ENCODE assay signal across 8 cellular contexts in the genomic region with DNA sequence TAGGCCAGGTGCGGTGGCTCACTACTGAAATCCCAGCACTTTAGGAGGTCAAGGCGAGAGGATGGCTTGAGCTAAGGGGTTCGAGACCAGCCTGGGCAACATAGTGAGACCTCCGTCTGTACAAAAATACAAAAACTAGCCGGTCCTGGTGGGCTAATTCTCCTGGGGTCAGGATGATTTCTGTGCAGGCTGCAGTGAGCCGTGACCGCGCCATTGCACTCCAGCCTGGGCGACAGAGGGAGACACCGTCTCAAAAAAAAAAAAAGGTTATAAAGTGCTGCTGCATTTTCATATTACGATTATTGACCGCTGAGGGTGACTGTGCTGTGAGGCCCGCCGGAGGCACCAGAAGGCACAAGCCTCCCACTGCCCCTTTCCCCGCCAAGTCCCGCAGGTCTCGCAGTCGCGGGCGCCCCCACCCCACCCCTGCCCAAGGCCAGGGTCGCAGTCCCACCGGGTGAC. TPM values are rescaled to one million over a fixed set of nuclear protein-coding genes. Genes with fewer than 3 reads are reported as not detected.
DNase-seq lines count a peak whose midpoint lies in the region; ATAC-seq, FAIRE-seq and TF ChIP-seq lines count a peak whose summit lies in the region.

No MANE protein-coding gene starts in this region.

- H3K9me3 Mint-ChIP-seq in HFFc6 = no peaks in the 10 kb centered on the region

- ATAC-seq in A549 (peak; percentile 32 to 57), GM12878 (no peak), HG03439 (IDR thresholded peaks at IDR 0.05; ENCODE audit: unreplicated experiment) (no peak), GM21717 (IDR thresholded peaks at IDR 0.05; ENCODE audit: unreplicated experiment) (no peak), GM21528 (IDR thresholded peaks at IDR 0.05; ENCODE audit: low FRiP score, unreplicated experiment) (no peak)

- peaks cover 46% of the 10 kb centered on the region for H3K79me2 ChIP-seq in GM12878 (ENCODE audit: control insufficient read depth, insufficient read depth, low read length)

- no peak for TF ChIP-seq POLR2A in A549 (IDR thresholded peaks at IDR 0.05; ENCODE audit: low read length)
- TF ChIP-seq POLR2A in GM12878 (IDR thresholded peaks at IDR 0.05; ENCODE audit: low read depth, low read length) = no peak

- H3K4me3 ChIP-seq in A549 = peak overlapping the region; percentile 82
- peak overlapping the region; percentile 92 for H3K4me3 ChIP-seq in GM12878
- peak overlapping the region; percentile 65 for H3K4me3 ChIP-seq in mesodermal cell (ENCODE audit: extremely low read depth, insufficient read depth, low read length, poor library complexity, severe bottlenecking)

- peak overlapping the region; percentile 98; the same call in 1 of the 2 replicates for H3K27ac Mint-ChIP-seq in HFFc6

- SMC1A ChIA-PET in GM12878 (lab: Charles Lee; ENCODE audit: uncharacterized antibody, unreplicated experiment) = interaction anchor here (1.0 to 4.7 kb wide), 6 partner anchors 14 to 59 kb away, joined by 3 to 42 read pairs (median 6); partner anchors contain the start of genes C19orf12 and POP4

- peaks cover 2% of the 10 kb centered on the region; the same call in 1 of the 2 replicates for H3K27me3 Mint-ChIP-seq in HFFc6 (ENCODE audit: insufficient read depth)

- POLR2A ChIA-PET in A549 (lab: Yijun Ruan, JAX) (interaction anchor here (0.9 to 5.3 kb wide), 4 partner anchors 17 to 59 kb away, joined by 3 to 51 read pairs (median 8); partner anchors contain the start of genes C19orf12 and POP4), GM12878 (lab: Charles Lee) (interaction anchor here (0.6 to 1.3 kb wide), 7 partner anchors 15 to 58 kb away, joined by 3 to 10 read pairs (median 3); partner anchors contain the start of gene POP4)

- WGBS in A549 (ENCODE audit: missing lambda C conversion rate) = 41% methylated on average over 20 of the region's 22 CpGs
- WGBS in GM12878 (ENCODE audit: insufficient coverage, insufficient replicate concordance, low lambda C conversion rate, missing lambda C conversion rate) = 5% methylated on average over 15 of the region's 22 CpGs
- 49 to 64% methylated on average over 12 to 14 of the region's 22 CpGs for whole genome bisulfite sequencing in mesodermal cell (ENCODE audit: insufficient coverage in 2 of 2), 2 experiments

- in situ Hi-C loops in GM12878 (cut with MboI) = loop anchor here (10.0 kb wide), 1 partner anchor 50 kb away; no protein-coding TSS in a partner anchor

- H3K4me1 Mint-ChIP-seq in HFFc6 (ENCODE audit: low read depth) = peaks cover 43% of the 10 kb centered on the region

- RAD21 ChIA-PET in GM12878 (lab: Charles Lee; ENCODE audit: unreplicated experiment) = interaction anchor here (0.9 to 5.3 kb wide), 5 partner anchors 22 to 180 kb away, joined by 3 to 78 read pairs (median 19); partner anchors contain the start of genes C19orf12 and POP4

- no peak for TF ChIP-seq RAD21 in A549 (conservative IDR thresholded peaks at IDR 0.05 in 1 of 2, IDR thresholded peaks at IDR 0.05 in 1 of 2)
- TF ChIP-seq RAD21 in GM12878 (IDR thresholded peaks at IDR 0.05; ENCODE audit: insufficient read depth, low read depth, low read length) = no peak; the same call in 1 of the 2 replicates

- H3K9me3 ChIP-seq in A549 (no peaks in the 10 kb centered on the region), GM12878 (replicated peaks; ENCODE audit: control insufficient read depth, insufficient read depth, low read length) (no peaks in the 10 kb centered on the region), mesodermal cell (ENCODE audit: control insufficient read depth, low read length) (no peaks in the 10 kb centered on the region)

- H2AFZ ChIP-seq in GM12878 (ENCODE audit: control insufficient read depth, low read depth, low read length) = peak overlapping the region; percentile 73

- peak overlapping the region; percentile 99 for H3K4me2 ChIP-seq in A549
- H3K4me2 ChIP-seq in GM12878 (ENCODE audit: control insufficient read depth, insufficient read depth) = peak overlapping the region; percentile 72

- TF ChIP-seq CTCF in A549 (IDR thresholded peaks at IDR 0.05) = peak; percentile 26; the same call in 2 of the 3 replicates
- no peak for TF ChIP-seq CTCF in HFFc6 (IDR thresholded peaks at IDR 0.05)
- TF ChIP-seq CTCF in GM12878 (IDR thresholded peaks at IDR 0.05 in 2 of 3, conservative IDR thresholded peaks at IDR 0.05 in 1 of 3; ENCODE audit: control insufficient read depth in 2 of 3, extremely low read depth in 1 of 3, insufficient read depth in 1 of 3, low read depth in 3 of 3, low read length in 3 of 3) = peak in 1 of 3 experiments; percentile 31; a peak in 2 of 6 replicates

- no TSS peak for BruUV-seq in GM12878 (replicated peaks; lab: Mats Ljungman, UMichigan)

- no peaks in the 10 kb centered on the region for H3K36me3 Mint-ChIP-seq in HFFc6 (ENCODE audit: low read depth)

- no peak for TF ChIP-seq EP300 in A549 (IDR thresholded peaks at IDR 0.05)
- no peak for TF ChIP-seq EP300 in GM12878 (IDR thresholded peaks at IDR 0.05; ENCODE audit: borderline replicate concordance in 1 of 2, control insufficient read depth in 1 of 2, low read depth in 2 of 2, low read length in 2 of 2)

- peaks cover 19% of the 10 kb centered on the region for H3K4me1 ChIP-seq in A549
- peaks cover 30% of the 10 kb centered on the region for H3K4me1 ChIP-seq in GM12878 (ENCODE audit: control insufficient read depth, insufficient read depth, low read length)
- H3K4me1 ChIP-seq in mesodermal cell (ENCODE audit: control insufficient read depth, insufficient read depth, low read length, poor library complexity, severe bottlenecking) = peaks cover 42% of the 10 kb centered on the region

- FAIRE-seq in A549 (lab: Jason Lieb, UNC) (no peak), GM12878 (lab: Jason Lieb, UNC) (no peak)

- H3K27ac ChIP-seq in A549 = peak overlapping the region; percentile 74 to 86
- H3K27ac ChIP-seq in GM12878 (ENCODE audit: control insufficient read depth, insufficient read depth) = peak overlapping the region; percentile 84
- no peak overlapping the region for H3K27ac ChIP-seq in mesodermal cell (ENCODE audit: low read depth, low read length, severe bottlenecking)

- H3K9ac ChIP-seq in GM12878 (ENCODE audit: control insufficient read depth, insufficient read depth, low read length) = peak overlapping the region; percentile 75

- peak overlapping the region; percentile 75 for H3K4me3 Mint-ChIP-seq in HFFc6

- intact Hi-C loops in GM12878 (cut with micrococcal nuclease; ENCODE audit: unreplicated experiment) = loop anchor here (1.0 to 2.0 kb wide), 2 partner anchors 52 to 54 kb away; no protein-coding TSS in a partner anchor

- H3K27me3 ChIP-seq in GM12878 (replicated peaks in 1 of 2; ENCODE audit: control insufficient read depth in 2 of 2, insufficient read depth in 2 of 2, low read length in 1 of 2) = no peaks in the 10 kb centered on the region

- DNase-seq in A549 (ENCODE audit: low read depth in 1 of 2, low spot score in 1 of 2) = no peak
- DNase-seq in HFFc6 = no peak
- DNase-seq in GM12878 (ENCODE audit: low read depth, low spot score) = no peak
- no peak for DNase-seq in nucleus accumbens (lab: John Stamatoyannopoulos, UW)

- no peaks in the 10 kb centered on the region; a peak in 2 of 4 replicates for H3K36me3 ChIP-seq in GM12878 (ENCODE audit: control insufficient read depth in 2 of 2, insufficient read depth in 2 of 2, low read length in 1 of 2)
- no peaks in the 10 kb centered on the region for H3K36me3 ChIP-seq in mesodermal cell (ENCODE audit: control insufficient read depth, insufficient read depth, low read length)

- CTCF ChIA-PET in A549 (lab: Yijun Ruan, JAX) = interaction anchor here (0.7 to 8.5 kb wide), 8 partner anchors 13 to 210 kb away, joined by 3 to 122 read pairs (median 4); partner anchors contain the start of genes C19orf12 and POP4
- CTCF ChIA-PET in GM12878 (lab: Yijun Ruan, JAX) = interaction anchor here (0.7 to 6.5 kb wide), 11 partner anchors 15 to 97 kb away, joined by 3 to 111 read pairs (median 4); partner anchors contain the start of genes C19orf12 and POP4

- no peaks in the 10 kb centered on the region for H4K20me1 ChIP-seq in GM12878 (ENCODE audit: control insufficient read depth, insufficient read depth)

RNA-seq across cellular contexts. Expression of gene PLEKHF1, which starts 0.5 kb away (rescaled TPM):
- 2.1 and 2.3 TPM in 2 replicates for polyA plus RNA-seq in A549 (2011; rRNA removed)
- polyA plus RNA-seq in A549 (2012; cell fraction: cytosol; rRNA removed) = 7.1 and 8.7 TPM in 2 replicates
- polyA plus RNA-seq in A549 (2012; cell fraction: nucleus; rRNA removed) = 9.8 and 13.2 TPM in 2 replicates
- 4.1 to 4.4 TPM (median 4.2 TPM) in 3 replicates for polyA plus RNA-seq in A549 (2017; fragmentation: RNase III; extraction: RNeasy Plus Mini Kit Qiagen cat#74134 plus additional on column Dnase treatment)
- 3.3 and 3.4 TPM in 2 replicates for polyA minus RNA-seq in A549 (2011; rRNA and poly(A)+ RNA removed)
- total RNA-seq in HFFc6 (2021; fragmentation: NEBNext Ultra II Directional; extraction: Animal tissue kit (Norgen Biotek cat#: 25700)) = 1 to 10 TPM; 1.4 to 2.8 (median 2.6) TPM
- 27.3 and 32.2 TPM in 2 replicates for total RNA-seq in GM12878 (2013; cell fraction: nucleolus; rRNA removed)
- total RNA-seq in GM12878 (2014; rRNA removed) = 18.6 and 20.2 TPM in 2 replicates
- total RNA-seq in GM12878 (2014; rRNA removed; fragmentation: Illumina TruSeq; extraction: Trizol) = 2.5 and 4.0 TPM in 2 replicates
- 17.6 and 19.1 TPM in 2 replicates for total RNA-seq in GM12878 (2021)
- polyA plus RNA-seq in GM12878 (2011; ENCODE audit: low read depth) = 1.8 TPM
- polyA plus RNA-seq in GM12878 (2011; rRNA removed) = 6.0 and 15.8 TPM in 2 replicates
- polyA plus RNA-seq in GM12878 (2011; cell fraction: cytosol; rRNA removed) = 25.9 and 36.4 TPM in 2 replicates
- 40.4 and 43.7 TPM in 2 replicates for polyA plus RNA-seq in GM12878 (2011; cell fraction: nucleus; rRNA removed)
- 6.0 and 11.1 TPM in 2 replicates for polyA plus RNA-seq in GM12878 (2012)
- polyA plus RNA-seq in GM12878 (2014; fragmentation: Illumina TruSeq; extraction: Trizol) = 0.19 and 2.4 TPM in 2 replicates
- under 1 TPM; 0.10 to 0.31 TPM for polyA plus RNA-seq in GM12878 (2014; fragmentation: Nextera tagmentation; extraction: Ambion mirVana)
- polyA plus RNA-seq in GM12878 (2014; rRNA removed) = 20.3 and 23.0 TPM in 2 replicates
- 10 to 100 TPM; 14.8 to 19.5 TPM for polyA plus RNA-seq in GM12878 (2016; fragmentation: Nextera tagmentation; extraction: Ambion mirVana)
- 11.6 and 26.6 TPM in 2 replicates for polyA minus RNA-seq in GM12878 (2011; rRNA and poly(A)+ RNA removed)
- 13.9 and 17.0 TPM in 2 replicates for polyA minus RNA-seq in GM12878 (2011; cell fraction: cytosol; rRNA and poly(A)+ RNA removed)
- polyA minus RNA-seq in GM12878 (2011; cell fraction: nucleus; rRNA and poly(A)+ RNA removed) = 19.7 and 32.3 TPM in 2 replicates
- polyA plus RNA-seq in mesodermal cell (2013, experiment 1 of 2) = 4.0 TPM
- 3.2 TPM for polyA plus RNA-seq in mesodermal cell (2013, experiment 2 of 2)

RNA-seq across cellular contexts. Expression of gene C19orf12, which starts 50.3 kb away (rescaled TPM):
- 33.6 and 34.3 TPM in 2 replicates for polyA plus RNA-seq in A549 (2011; rRNA removed)
- 30.8 and 40.5 TPM in 2 replicates for polyA plus RNA-seq in A549 (2012; cell fraction: cytosol; rRNA removed)
- polyA plus RNA-seq in A549 (2012; cell fraction: nucleus; rRNA removed) = 35.7 and 36.4 TPM in 2 replicates
- polyA plus RNA-seq in A549 (2017; fragmentation: RNase III; extraction: RNeasy Plus Mini Kit Qiagen cat#74134 plus additional on column Dnase treatment) = 35.2 to 36.1 TPM (median 35.2 TPM) in 3 replicates
- polyA minus RNA-seq in A549 (2011; rRNA and poly(A)+ RNA removed) = 11.6 and 15.1 TPM in 2 replicates
- 10 to 100 TPM; 23.3 to 32.7 (median 24.7) TPM for total RNA-seq in HFFc6 (2021; fragmentation: NEBNext Ultra II Directional; extraction: Animal tissue kit (Norgen Biotek cat#: 25700))
- 24.8 and 33.3 TPM in 2 replicates for total RNA-seq in GM12878 (2013; cell fraction: nucleolus; rRNA removed)
- 20.4 and 21.9 TPM in 2 replicates for total RNA-seq in GM12878 (2014; rRNA removed)
- total RNA-seq in GM12878 (2014; rRNA removed; fragmentation: Illumina TruSeq; extraction: Trizol) = 10.6 and 12.8 TPM in 2 replicates
- 20.9 and 21.6 TPM in 2 replicates for total RNA-seq in GM12878 (2021)
- 7.3 TPM for polyA plus RNA-seq in GM12878 (2011; ENCODE audit: low read depth)
- 23.5 and 24.9 TPM in 2 replicates for polyA plus RNA-seq in GM12878 (2011; rRNA removed)
- 22.2 and 29.7 TPM in 2 replicates for polyA plus RNA-seq in GM12878 (2011; cell fraction: cytosol; rRNA removed)
- polyA plus RNA-seq in GM12878 (2011; cell fraction: nucleus; rRNA removed) = 23.6 and 25.4 TPM in 2 replicates
- 13.2 and 14.9 TPM in 2 replicates for polyA plus RNA-seq in GM12878 (2012)
- 8.2 and 12.5 TPM in 2 replicates for polyA plus RNA-seq in GM12878 (2014; fragmentation: Illumina TruSeq; extraction: Trizol)
- polyA plus RNA-seq in GM12878 (2014; fragmentation: Nextera tagmentation; extraction: Ambion mirVana) = 1 to 10 TPM; 2.3 to 6.6 TPM
- 19.6 and 22.6 TPM in 2 replicates for polyA plus RNA-seq in GM12878 (2014; rRNA removed)
- 10 to 100 TPM; 20.0 to 20.5 TPM for polyA plus RNA-seq in GM12878 (2016; fragmentation: Nextera tagmentation; extraction: Ambion mirVana)
- polyA minus RNA-seq in GM12878 (2011; rRNA and poly(A)+ RNA removed) = 9.3 and 15.4 TPM in 2 replicates
- polyA minus RNA-seq in GM12878 (2011; cell fraction: cytosol; rRNA and poly(A)+ RNA removed) = 6.0 and 7.4 TPM in 2 replicates
- polyA minus RNA-seq in GM12878 (2011; cell fraction: nucleus; rRNA and poly(A)+ RNA removed) = 5.3 and 8.3 TPM in 2 replicates
- polyA plus RNA-seq in mesodermal cell (2013, experiment 1 of 2) = 21.3 TPM
- 22.8 TPM for polyA plus RNA-seq in mesodermal cell (2013, experiment 2 of 2)

RNA-seq across cellular contexts. Expression of gene POP4, which starts 58.7 kb away (rescaled TPM):
- polyA plus RNA-seq in A549 (2011; rRNA removed) (194 and 208 TPM in 2 replicates), A549 (2017; fragmentation: RNase III; extraction: RNeasy Plus Mini Kit Qiagen cat#74134 plus additional on column Dnase treatment) (202 to 226 TPM (median 206 TPM) in 3 replicates), GM12878 (2011; rRNA removed) (118 and 132 TPM in 2 replicates), GM12878 (2014; fragmentation: Illumina TruSeq; extraction: Trizol) (113 and 118 TPM in 2 replicates), GM12878 (2014; fragmentation: Nextera tagmentation; extraction: Ambion mirVana) (10 to 100 TPM; 52.1 to 76.6 TPM), GM12878 (2014; rRNA removed) (118 and 129 TPM in 2 replicates), GM12878 (2016; fragmentation: Nextera tagmentation; extraction: Ambion mirVana) (100 to 1,000 TPM; 225 to 231 TPM)
- 137 and 159 TPM in 2 replicates for polyA plus RNA-seq in A549 (2012; cell fraction: cytosol; rRNA removed)
- polyA plus RNA-seq in A549 (2012; cell fraction: nucleus; rRNA removed) = 90.9 and 93.5 TPM in 2 replicates
- 114 and 131 TPM in 2 replicates for polyA minus RNA-seq in A549 (2011; rRNA and poly(A)+ RNA removed)
- total RNA-seq in HFFc6 (2021; fragmentation: NEBNext Ultra II Directional; extraction: Animal tissue kit (Norgen Biotek cat#: 25700)) = 100 to 1,000 TPM in 2 of 6 experiments, 10 to 100 TPM in 4; 73.9 to 104 (median 88.8) TPM
- 99.8 and 103 TPM in 2 replicates for total RNA-seq in GM12878 (2013; cell fraction: nucleolus; rRNA removed)
- total RNA-seq in GM12878 (2014; rRNA removed) (128 and 132 TPM in 2 replicates), GM12878 (2014; rRNA removed; fragmentation: Illumina TruSeq; extraction: Trizol) (108 and 114 TPM in 2 replicates), GM12878 (2021) (85.1 and 93.5 TPM in 2 replicates)
- polyA plus RNA-seq in GM12878 (2011; ENCODE audit: low read depth) = 76.2 TPM
- 94.2 and 105 TPM in 2 replicates for polyA plus RNA-seq in GM12878 (2011; cell fraction: cytosol; rRNA removed)
- 131 and 158 TPM in 2 replicates for polyA plus RNA-seq in GM12878 (2011; cell fraction: nucleus; rRNA removed)
- 45.0 and 65.7 TPM in 2 replicates for polyA plus RNA-seq in GM12878 (2012)
- 72.3 and 95.2 TPM in 2 replicates for polyA minus RNA-seq in GM12878 (2011; rRNA and poly(A)+ RNA removed)
- 24.3 and 44.7 TPM in 2 replicates for polyA minus RNA-seq in GM12878 (2011; cell fraction: cytosol; rRNA and poly(A)+ RNA removed)
- polyA minus RNA-seq in GM12878 (2011; cell fraction: nucleus; rRNA and poly(A)+ RNA removed) = 62.3 and 73.9 TPM in 2 replicates
- polyA plus RNA-seq in mesodermal cell (2013, experiment 1 of 2) = 57.7 TPM
- 58.4 TPM for polyA plus RNA-seq in mesodermal cell (2013, experiment 2 of 2)

Comparison
In these comparisons a context has a peak if more than half of its experiments do, and no peak if none do; other contexts are left out.
1. ATAC-seq: peak in A549 (2 of 2); none in GM12878 (single experiment), HG03439 (single experiment), GM21717 (single experiment) and GM21528 (single experiment).
2. Of the 24 proteins assayed by ChIP-seq in both GM12878 and A549: peak only in GM12878: none; only in A549: none; in both: SMC3; in neither: 22; mixed calls (peak in some experiments, not most) for 1.
3. Peak in every context shown above with its lines, with median percentiles within 50 percentile points of each other: H3K4me3 ChIP-seq.